Comparison of ENCODE assay signal across 22 cellular contexts in the genomic region with DNA sequence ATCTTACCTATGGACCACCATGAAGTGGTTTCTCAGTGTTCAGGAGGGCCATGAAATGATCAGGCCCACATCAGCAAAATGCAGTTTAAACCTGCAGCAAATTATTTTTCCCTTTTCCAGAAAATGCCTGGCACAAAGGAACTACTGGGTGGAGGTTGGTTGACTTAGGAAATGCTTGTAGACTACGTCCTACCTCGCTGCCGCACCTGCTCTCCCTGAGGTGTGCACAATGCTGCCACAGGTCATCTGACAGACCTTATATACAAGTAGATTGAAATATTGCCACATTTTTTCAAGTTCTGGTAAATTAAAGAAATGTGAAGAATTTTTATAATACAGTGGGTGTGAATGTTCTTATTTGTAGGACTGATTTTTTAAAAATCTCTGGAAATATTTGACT.
"Had no signal": no experiment of that assay in that cellular context is flagged by ENCODE, and none has a peak within 500 bp of the region (broad histone marks: within the 10 kb centered on the region; RNA-seq: fewer than 3 reads in every experiment).

No MANE protein-coding gene starts in this region.

- DNase-seq: hippocampal formation; kidney glomerular epithelial cell; left cardiac atrium; left ventricle myocardium inferior; mesendoderm; naive thymus-derived CD4-positive, alpha-beta T cell; ovary; stimulated activated CD4-positive, alpha-beta T cell treated with anti-CD3 and anti-CD28 coated beads, Interleukin-12 subunit alpha, Interleukin-12 subunit beta, amount 100 ng/mL, for 4 hours; stimulated activated CD4-positive, alpha-beta T cell treated with anti-CD3 and anti-CD28 coated beads, Interleukin-15, amount 100 ng/mL, for 24 hours; stimulated activated CD4-positive, alpha-beta T cell treated with anti-CD3 and anti-CD28 coated beads, Interleukin-2, amount 100 ng/mL, for 24 hours; stimulated activated CD4-positive, alpha-beta T cell treated with anti-CD3 and anti-CD28 coated beads, Interleukin-4, amount 100 ng/mL, for 1 hour; stimulated activated naive B cell treated with anti-CD40 and anti-IgM and Interleukin-4, amounts not matched to agents 10 μg/mL and 1 μg/mL and 100 μg/mL, for 72 hours; stimulated activated naive CD8-positive, alpha-beta T cell treated with anti-CD3 and anti-CD28 coated beads, Interleukin-15, Interleukin-2, amounts not matched to agents 100 U/mL and 50 U/mL, for 24 hours; tibial artery; uterus had no signal

- H3K36me3 ChIP-seq: left ventricle myocardium inferior, ovary, right atrium auricular region, suprapubic skin, thoracic aorta, uterus had no signal

- H3K4me1 ChIP-seq: left ventricle myocardium inferior, right atrium auricular region, suprapubic skin, tibial artery, uterus had no signal

- H3K27ac ChIP-seq: left ventricle myocardium inferior, ovary, right atrium auricular region, skin epidermis, suprapubic skin, thoracic aorta, tibial artery, uterus had no signal

- H3K27me3 ChIP-seq: right atrium auricular region, suprapubic skin, tibial artery, uterus had no signal

- H3K9me3 ChIP-seq: left ventricle myocardium inferior, ovary, right atrium auricular region, suprapubic skin, thoracic aorta, tibial artery, uterus had no signal

- H3K4me3 ChIP-seq: left ventricle myocardium inferior, lung, ovary, right atrium auricular region, skin epidermis, suprapubic skin, thoracic aorta, tibial artery, uterus had no signal

- ATAC-seq: left cardiac atrium; naive thymus-derived CD4-positive, alpha-beta T cell; natural killer cell treated with Interleukin-12 subunit alpha and Interleukin-12 subunit beta and Interleukin-15 and Interleukin-18, amount 100 ng/mL, for 72 hours; sciatic nerve; stimulated activated naive B cell treated with anti-CD40 and anti-IgM and Interleukin-4, amounts not matched to agents 10 μg/mL and 1 μg/mL and 100 μg/mL, for 72 hours; stimulated activated naive CD8-positive, alpha-beta T cell treated with anti-CD3 and anti-CD28 coated beads, Interleukin-15, Interleukin-2, amounts not matched to agents 100 U/mL and 50 U/mL, for 24 hours had no signal
